In the genomic region with DNA sequence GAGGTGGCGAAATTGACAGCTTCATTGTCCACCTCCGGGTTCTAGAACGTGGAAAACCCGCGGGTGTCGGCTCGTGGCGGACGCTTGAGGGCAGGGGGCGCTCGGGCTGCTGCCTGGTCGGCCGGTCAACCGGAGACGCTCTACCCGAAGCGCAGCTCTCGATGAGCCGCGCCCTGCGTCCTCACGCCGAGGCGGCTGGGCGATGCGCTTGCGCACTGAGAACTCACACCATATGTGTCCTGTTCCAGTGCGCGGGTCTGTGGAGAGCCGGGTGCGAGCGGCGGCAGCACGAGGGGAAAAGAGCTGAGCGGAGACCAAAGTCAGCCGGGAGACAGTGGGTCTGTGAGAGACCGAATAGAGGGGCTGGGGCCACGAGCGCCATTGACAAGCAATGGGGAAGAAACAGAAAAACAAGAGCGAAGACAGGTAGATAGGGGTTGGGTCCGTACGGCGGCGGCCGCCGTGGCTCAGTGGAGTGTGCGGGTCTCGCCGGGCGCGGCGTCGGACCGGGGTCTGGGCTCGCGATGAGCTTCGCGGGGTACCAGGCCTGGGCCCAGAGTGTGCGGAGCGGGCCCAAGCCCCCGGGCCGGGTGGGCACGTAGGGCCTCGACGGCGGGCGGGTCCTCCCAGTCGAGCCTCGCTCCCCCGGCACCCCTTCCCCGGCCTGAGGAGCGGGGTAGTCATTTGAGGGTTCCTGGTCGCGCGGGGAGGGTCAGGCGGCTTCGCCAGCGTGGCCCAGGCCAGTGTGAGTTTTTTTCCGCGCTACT, we compare ENCODE assay signal across 8 cellular contexts. TPM values are rescaled to one million over a fixed set of nuclear protein-coding genes. Genes with fewer than 3 reads are reported as not detected.
DNase-seq lines count a peak whose midpoint lies in the region; ATAC-seq and TF ChIP-seq lines count a peak whose summit lies in the region.

Gene EIF5B (plus strand): TSS at position 226 of the 767 bp plus-strand sequence. CDS start 166 bp downstream, at position 392.

- H3K9me3 ChIP-seq in ascending aorta (no peaks in the 10 kb centered on the region), right cardiac atrium (ENCODE audit: control insufficient read depth, low read length) (no peaks in the 10 kb centered on the region), uterus (no peaks in the 10 kb centered on the region)

- peak; percentile 94 for TF ChIP-seq POLR2A in GM18505 (IDR thresholded peaks at IDR 0.05; ENCODE audit: borderline replicate concordance, extremely low read depth, insufficient read depth, insufficient read length)
- peak; percentile 31 to 55 for TF ChIP-seq POLR2A in uterus (IDR thresholded peaks at IDR 0.05)

- H3K4me3 ChIP-seq in ascending aorta (peak within 1 kb of the TSS; percentile 72 to 82), right cardiac atrium (ENCODE audit: low read length) (peak within 1 kb of the TSS; percentile 84), uterus (peak within 1 kb of the TSS; percentile 68 to 84)

- peaks cover 6 to 11% of the 10 kb centered on the region in 2 donors for H3K4me1 ChIP-seq in ascending aorta
- peaks cover 2% of the 10 kb centered on the region for H3K4me1 ChIP-seq in right cardiac atrium (ENCODE audit: control insufficient read depth, insufficient read depth, low read length)
- peaks cover 6% of the 10 kb centered on the region in 2 donors for H3K4me1 ChIP-seq in uterus

- under 1% methylated on average over 80 of the region's 80 CpGs for WGBS in right cardiac atrium

- H3K27ac ChIP-seq in ascending aorta, result peak within 1 kb of the TSS; percentile 86 to 96
- H3K27ac ChIP-seq in right cardiac atrium (ENCODE audit: low read length), result peak within 1 kb of the TSS; percentile 98
- peak within 1 kb of the TSS; percentile 86 to 92 for H3K27ac ChIP-seq in uterus

- H3K36me3 ChIP-seq in ascending aorta (peaks cover 1 to 3% of the 10 kb centered on the region in 2 donors), uterus (no peaks in the 10 kb centered on the region)

- DNase-seq in NCI-H187 (lab: John Stamatoyannopoulos, UW) (peak; percentile 79 to 92), T-helper 2 cell (peak; percentile 67 to 96 (median 87)), ascending aorta (ENCODE audit: low spot score in 2 of 2) (peak; percentile 86 to 98), right cardiac atrium (peak; percentile 98 to 99 (median 99)), pulmonary artery endothelial cell (ENCODE audit: low read depth, low spot score) (peak; percentile 85), uterus (peak; percentile 93 to 95)

- TF ChIP-seq CTCF in ascending aorta (IDR thresholded peaks at IDR 0.05), result peak; percentile 17 to 83 (median 79)
- peak; percentile 56 to 83 (median 79) for TF ChIP-seq CTCF in uterus (IDR thresholded peaks at IDR 0.05)

- no peaks in the 10 kb centered on the region for H3K27me3 ChIP-seq in ascending aorta
- H3K27me3 ChIP-seq in right cardiac atrium (ENCODE audit: control insufficient read depth, insufficient read depth), result no peaks in the 10 kb centered on the region
- no peaks in the 10 kb centered on the region for H3K27me3 ChIP-seq in uterus

- intact Hi-C loops in ascending aorta (cut with DNase I) (loop anchor here (5.0 to 10.0 kb wide), 4 partner anchors 50 to 1225 kb away; partner anchors contain the start of genes COA5, PDCL3 and UNC50), right cardiac atrium (cut with DNase I) (loop anchor here in 3 of 4 donors (5.0 to 10.0 kb wide), 4 partner anchors 150 to 157 kb away; partner anchors contain the start of genes MITD1 (in 2 of the 3), MRPL30 (in 2 of the 3) and REV1 (in 2 of the 3)), uterus (cut with DNase I; ENCODE audit: low total_unique reads) (loop anchor here (10.0 kb wide), 1 partner anchor 153 kb away; the partner anchor contains the start of genes MITD1 and MRPL30)

- peak; percentile 63 for ATAC-seq in GM18505 (IDR thresholded peaks at IDR 0.05; ENCODE audit: unreplicated experiment)
- ATAC-seq in HG02970 (IDR thresholded peaks at IDR 0.05; ENCODE audit: low FRiP score, unreplicated experiment), result peak; percentile 52
- ATAC-seq in right cardiac atrium, result peak; percentile 95

RNA-seq across cellular contexts. Expression of gene EIF5B, which starts in this region (rescaled TPM):
- total RNA-seq in ascending aorta (38.2 TPM), right cardiac atrium (10 to 100 TPM; 67.1 to 79.9 (median 71.9) TPM), pulmonary artery endothelial cell (28.9 and 33.3 TPM in 2 replicates), uterus (10 to 100 TPM; 21.4 to 83.5 (median 33.5) TPM)
- polyA plus RNA-seq in right cardiac atrium, result 71.6 TPM

Comparison
In these comparisons a context has a peak if more than half of its experiments do, and no peak if none do; other contexts are left out.
1. Peak in every context shown above with its lines: DNase-seq, ATAC-seq, H3K4me3 ChIP-seq and H3K27ac ChIP-seq.